In the genomic region with DNA sequence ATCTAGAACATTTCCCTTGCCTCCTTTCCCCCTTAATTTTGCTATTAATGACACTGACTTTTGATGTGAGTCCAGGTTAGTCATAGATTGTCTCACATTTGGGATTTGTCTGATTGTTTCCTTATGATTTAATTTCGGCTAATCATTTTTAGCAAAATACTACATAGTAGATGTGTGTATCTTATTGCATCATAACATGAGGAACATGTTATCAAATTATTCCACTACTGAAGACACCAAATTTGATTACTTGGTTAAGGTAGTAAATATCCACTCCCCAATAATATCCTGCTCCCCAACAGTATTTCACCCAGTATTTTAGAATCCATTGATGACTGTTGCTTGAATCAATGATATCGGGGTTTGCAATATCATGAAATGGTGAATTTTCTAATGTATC, we compare ENCODE assay signal across 11 cellular contexts. TPM values are rescaled to one million over a fixed set of nuclear protein-coding genes. Genes with fewer than 3 reads are reported as not detected.
DNase-seq lines count a peak whose midpoint lies in the region; ATAC-seq lines count a peak whose summit lies in the region.
"Had no signal": no experiment of that assay in that cellular context is flagged by ENCODE, and none has a peak within 500 bp of the region (broad histone marks: within the 10 kb centered on the region; RNA-seq: fewer than 3 reads in every experiment).

No MANE protein-coding gene starts in this region.

- peaks cover 62% of the 10 kb centered on the region for H3K4me1 Mint-ChIP-seq in activated naive CD4-positive, alpha-beta T cell treated with anti-CD3 and anti-CD28 coated beads, Interleukin-2, amount 50 U/mL, for 24 hours
- peaks cover 55% of the 10 kb centered on the region for H3K4me1 Mint-ChIP-seq in activated T-helper 1 cell treated with anti-CD3 and anti-CD28 coated beads, Interleukin-12 subunit alpha, Interleukin-12 subunit beta, Interleukin-2, Interleukin-4 antibody, amounts not matched to agents 30 ng/mL and 10 ng/mL and 1 ng/mL, durations not matched to agents 14 hours and 24 hours and 36 hours (ENCODE audit: low read depth)
- peaks cover 56% of the 10 kb centered on the region for H3K4me1 Mint-ChIP-seq in stimulated activated effector memory CD8-positive, alpha-beta T cell treated with anti-CD3 and anti-CD28 coated beads, Interleukin-12 subunit alpha, Interleukin-12 subunit beta, amount 100 ng/mL, for 72 hours

- DNase-seq in activated naive CD4-positive, alpha-beta T cell treated with anti-CD3 and anti-CD28 coated beads, Interleukin-2, amount 50 U/mL, for 72 hours (ENCODE audit: low spot score in 2 of 2), result no peak
- DNase-seq in activated T-helper 1 cell treated with anti-CD3 and anti-CD28 coated beads, Interleukin-12 subunit alpha, Interleukin-12 subunit beta, Interleukin-2, Interleukin-4 antibody, amounts not matched to agents 30 ng/mL and 10 ng/mL and 1 ng/mL, durations not matched to agents 14 hours and 24 hours and 36 hours (ENCODE audit: low spot score), result no peak
- DNase-seq in stimulated activated effector memory CD8-positive, alpha-beta T cell treated with anti-CD3 and anti-CD28 coated beads, Interleukin-12 subunit alpha, Interleukin-12 subunit beta, amount 100 ng/mL, for 72 hours (ENCODE audit: low spot score in 2 of 2), result no peak
- DNase-seq in NAMALWA (ENCODE audit: low spot score), result no peak
- DNase-seq: activated naive CD4-positive, alpha-beta T cell treated with Interleukin-2 at 50 U/mL for 16 hours; left lung; NCI-H2171 treated with DMSO at 0.1 percent for 48 hours; RPMI8226; stimulated activated CD4-positive, alpha-beta T cell treated with anti-CD3 and anti-CD28 coated beads, Interleukin-1b, Interleukin-23, amount 100 ng/mL, for 48 hours had no signal

- H3K27ac Mint-ChIP-seq in activated naive CD4-positive, alpha-beta T cell treated with anti-CD3 and anti-CD28 coated beads, Interleukin-2, amount 50 U/mL, for 24 hours, result peak overlapping the region; percentile 71
- H3K27ac Mint-ChIP-seq in activated naive CD4-positive, alpha-beta T cell treated with anti-CD3 and anti-CD28 coated beads, Interleukin-2, amount 50 U/mL, for 72 hours, result peak overlapping the region in 1 of 2 donors; percentile 78
- peak overlapping the region; percentile 61 for H3K27ac Mint-ChIP-seq in activated T-helper 1 cell treated with anti-CD3 and anti-CD28 coated beads, Interleukin-12 subunit alpha, Interleukin-12 subunit beta, Interleukin-2, Interleukin-4 antibody, amounts not matched to agents 30 ng/mL and 10 ng/mL and 1 ng/mL, durations not matched to agents 14 hours and 24 hours and 36 hours
- H3K27ac Mint-ChIP-seq in stimulated activated effector memory CD8-positive, alpha-beta T cell treated with anti-CD3 and anti-CD28 coated beads, Interleukin-12 subunit alpha, Interleukin-12 subunit beta, amount 100 ng/mL, for 72 hours, result no peak overlapping the region

- H3K27me3 Mint-ChIP-seq in activated naive CD4-positive, alpha-beta T cell treated with anti-CD3 and anti-CD28 coated beads, Interleukin-2, amount 50 U/mL, for 24 hours, result no peaks in the 10 kb centered on the region
- no peaks in the 10 kb centered on the region for H3K27me3 Mint-ChIP-seq in activated T-helper 1 cell treated with anti-CD3 and anti-CD28 coated beads, Interleukin-12 subunit alpha, Interleukin-12 subunit beta, Interleukin-2, Interleukin-4 antibody, amounts not matched to agents 30 ng/mL and 10 ng/mL and 1 ng/mL, durations not matched to agents 14 hours and 24 hours and 36 hours (ENCODE audit: insufficient read depth)

- ATAC-seq in activated naive CD4-positive, alpha-beta T cell treated with anti-CD3 and anti-CD28 coated beads, Interleukin-2, amount 50 U/mL, for 72 hours, result no peak
- no peak for ATAC-seq in stimulated activated effector memory CD8-positive, alpha-beta T cell treated with anti-CD3 and anti-CD28 coated beads, Interleukin-12 subunit alpha, Interleukin-12 subunit beta, amount 100 ng/mL, for 72 hours
- no peak for ATAC-seq in GM21447 (IDR thresholded peaks at IDR 0.05; ENCODE audit: unreplicated experiment)
- ATAC-seq: left lung had no signal

- peak overlapping the region; percentile 99 for H3K4me3 Mint-ChIP-seq in activated naive CD4-positive, alpha-beta T cell treated with anti-CD3 and anti-CD28 coated beads, Interleukin-2, amount 50 U/mL, for 24 hours
- peak overlapping the region; percentile 73 for H3K4me3 Mint-ChIP-seq in activated T-helper 1 cell treated with anti-CD3 and anti-CD28 coated beads, Interleukin-12 subunit alpha, Interleukin-12 subunit beta, Interleukin-2, Interleukin-4 antibody, amounts not matched to agents 30 ng/mL and 10 ng/mL and 1 ng/mL, durations not matched to agents 14 hours and 24 hours and 36 hours
- peak overlapping the region; percentile 94 for H3K4me3 Mint-ChIP-seq in stimulated activated effector memory CD8-positive, alpha-beta T cell treated with anti-CD3 and anti-CD28 coated beads, Interleukin-12 subunit alpha, Interleukin-12 subunit beta, amount 100 ng/mL, for 72 hours

- intact Hi-C loops in activated T-helper 1 cell treated with anti-CD3 and anti-CD28 coated beads, Interleukin-12 subunit alpha, Interleukin-12 subunit beta, Interleukin-2, Interleukin-4 antibody, amounts not matched to agents 30 ng/mL and 10 ng/mL and 1 ng/mL, durations not matched to agents 14 hours and 24 hours and 36 hours (cut with micrococcal nuclease), result loop anchor here (5.0 to 10.0 kb wide), 2 partner anchors 187 to 469 kb away; a partner anchor contains a TSS

- H3K9me3 Mint-ChIP-seq in activated naive CD4-positive, alpha-beta T cell treated with anti-CD3 and anti-CD28 coated beads, Interleukin-2, amount 50 U/mL, for 24 hours, result no peaks in the 10 kb centered on the region
- H3K9me3 Mint-ChIP-seq in activated naive CD4-positive, alpha-beta T cell treated with anti-CD3 and anti-CD28 coated beads, Interleukin-2, amount 50 U/mL, for 72 hours, result no peaks in the 10 kb centered on the region
- no peaks in the 10 kb centered on the region for H3K9me3 Mint-ChIP-seq in activated T-helper 1 cell treated with anti-CD3 and anti-CD28 coated beads, Interleukin-12 subunit alpha, Interleukin-12 subunit beta, Interleukin-2, Interleukin-4 antibody, amounts not matched to agents 30 ng/mL and 10 ng/mL and 1 ng/mL, durations not matched to agents 14 hours and 24 hours and 36 hours
- H3K9me3 Mint-ChIP-seq in stimulated activated effector memory CD8-positive, alpha-beta T cell treated with anti-CD3 and anti-CD28 coated beads, Interleukin-12 subunit alpha, Interleukin-12 subunit beta, amount 100 ng/mL, for 72 hours, result no peaks in the 10 kb centered on the region

- H3K36me3 Mint-ChIP-seq in activated naive CD4-positive, alpha-beta T cell treated with anti-CD3 and anti-CD28 coated beads, Interleukin-2, amount 50 U/mL, for 24 hours, result peaks cover 21% of the 10 kb centered on the region
- peaks cover 28 to 55% of the 10 kb centered on the region in 2 donors for H3K36me3 Mint-ChIP-seq in activated naive CD4-positive, alpha-beta T cell treated with anti-CD3 and anti-CD28 coated beads, Interleukin-2, amount 50 U/mL, for 72 hours
- peaks cover 43% of the 10 kb centered on the region for H3K36me3 Mint-ChIP-seq in activated T-helper 1 cell treated with anti-CD3 and anti-CD28 coated beads, Interleukin-12 subunit alpha, Interleukin-12 subunit beta, Interleukin-2, Interleukin-4 antibody, amounts not matched to agents 30 ng/mL and 10 ng/mL and 1 ng/mL, durations not matched to agents 14 hours and 24 hours and 36 hours (ENCODE audit: low read depth)
- H3K36me3 Mint-ChIP-seq in stimulated activated effector memory CD8-positive, alpha-beta T cell treated with anti-CD3 and anti-CD28 coated beads, Interleukin-12 subunit alpha, Interleukin-12 subunit beta, amount 100 ng/mL, for 72 hours, result peaks cover 88% of the 10 kb centered on the region

RNA-seq across cellular contexts. Expression of a gene that starts 2.7 kb away (rescaled TPM):
- total RNA-seq in activated naive CD4-positive, alpha-beta T cell treated with anti-CD3 and anti-CD28 coated beads, Interleukin-2, amount 50 U/mL, for 72 hours, result 10 to 100 TPM; 35.2 to 71.6 TPM
- 33.3 and 36.5 TPM in 2 replicates for total RNA-seq in activated T-helper 1 cell treated with anti-CD3 and anti-CD28 coated beads, Interleukin-12 subunit alpha, Interleukin-12 subunit beta, Interleukin-2, Interleukin-4 antibody, amounts not matched to agents 30 ng/mL and 10 ng/mL and 1 ng/mL, durations not matched to agents 14 hours and 24 hours and 36 hours

RNA-seq across cellular contexts. Expression of a gene that starts 12.0 kb away (rescaled TPM):
- 100 to 1,000 TPM; 687 to 793 TPM for total RNA-seq in activated naive CD4-positive, alpha-beta T cell treated with anti-CD3 and anti-CD28 coated beads, Interleukin-2, amount 50 U/mL, for 72 hours
- 920 and 926 TPM in 2 replicates for total RNA-seq in activated T-helper 1 cell treated with anti-CD3 and anti-CD28 coated beads, Interleukin-12 subunit alpha, Interleukin-12 subunit beta, Interleukin-2, Interleukin-4 antibody, amounts not matched to agents 30 ng/mL and 10 ng/mL and 1 ng/mL, durations not matched to agents 14 hours and 24 hours and 36 hours

RNA-seq across cellular contexts. Expression of a gene that starts 12.7 kb away (rescaled TPM):
- total RNA-seq in activated naive CD4-positive, alpha-beta T cell treated with anti-CD3 and anti-CD28 coated beads, Interleukin-2, amount 50 U/mL, for 72 hours, result 100 to 1,000 TPM in 1 of 2 donors, 10 to 100 TPM in 1; 49.5 to 142 TPM
- total RNA-seq in activated T-helper 1 cell treated with anti-CD3 and anti-CD28 coated beads, Interleukin-12 subunit alpha, Interleukin-12 subunit beta, Interleukin-2, Interleukin-4 antibody, amounts not matched to agents 30 ng/mL and 10 ng/mL and 1 ng/mL, durations not matched to agents 14 hours and 24 hours and 36 hours, result 42.4 and 46.4 TPM in 2 replicates

RNA-seq across cellular contexts. Expression of a gene that starts 45.2 kb away (rescaled TPM):
- under 1 TPM in 1 of 2 donors, not detected in 1; 0.64 TPM for total RNA-seq in activated naive CD4-positive, alpha-beta T cell treated with anti-CD3 and anti-CD28 coated beads, Interleukin-2, amount 50 U/mL, for 72 hours
- total RNA-seq in activated T-helper 1 cell treated with anti-CD3 and anti-CD28 coated beads, Interleukin-12 subunit alpha, Interleukin-12 subunit beta, Interleukin-2, Interleukin-4 antibody, amounts not matched to agents 30 ng/mL and 10 ng/mL and 1 ng/mL, durations not matched to agents 14 hours and 24 hours and 36 hours, result 0.26 and 0.37 TPM in 2 replicates
